Comparison of ENCODE assay signal across 8 cellular contexts in genomic region chr11:8959546-8960166, GRCh38. TPM values are rescaled to one million over a fixed set of nuclear protein-coding genes. Genes with fewer than 3 reads are reported as not detected.
DNase-seq lines count a peak whose midpoint lies in the region; ATAC-seq and TF ChIP-seq lines count a peak whose summit lies in the region.

No MANE protein-coding gene starts in this region.

- no peak overlapping the region for H3K27ac Mint-ChIP-seq in endothelial cell (ENCODE audit: unreplicated experiment)
- H3K27ac Mint-ChIP-seq in naive thymus-derived CD8-positive, alpha-beta T cell = peak overlapping the region in 2 of 10 donors; percentile 6 to 24

- POLR2A ChIA-PET in naive thymus-derived CD8-positive, alpha-beta T cell (lab: Charles Lee) = interaction anchor here (0.6 to 1.6 kb wide), 6 partner anchors 9 to 1336 kb away, joined by 3 to 5 read pairs (median 4); partner anchors contain the start of genes RPL27A and TRIM66

- H3K36me3 Mint-ChIP-seq in endothelial cell (ENCODE audit: low read depth, unreplicated experiment) = peaks cover 3% of the 10 kb centered on the region
- peaks cover 0 to 33% (median 0%) of the 10 kb centered on the region in 3 donors for H3K36me3 Mint-ChIP-seq in naive thymus-derived CD8-positive, alpha-beta T cell

- no peak for ATAC-seq in naive thymus-derived CD8-positive, alpha-beta T cell
- no peak for ATAC-seq in GM21528 (IDR thresholded peaks at IDR 0.05; ENCODE audit: low FRiP score, unreplicated experiment)

- peak; percentile 28 for DNase-seq in stimulated activated CD4-positive, alpha-beta T cell treated with anti-CD3 and anti-CD28 coated beads, Interleukin-15, amount 100 ng/mL, for 24 hours
- DNase-seq in stimulated activated CD4-positive, alpha-beta T cell treated with anti-CD3 and anti-CD28 coated beads, Interleukin-4, amount 100 ng/mL, for 1 hour = no peak
- peak; percentile 80 for DNase-seq in H4 (ENCODE audit: low spot score)
- DNase-seq in M059J (ENCODE audit: low read depth) = peak; percentile 88
- peak; percentile 33 to 81 for DNase-seq in SW 1271 (lab: John Stamatoyannopoulos, UW)
- peak; percentile 40 for DNase-seq in endothelial cell (ENCODE audit: low spot score)
- peak in 6 of 10 donors; percentile 4 to 41 (median 13) for DNase-seq in naive thymus-derived CD8-positive, alpha-beta T cell

- H3K4me3 Mint-ChIP-seq in endothelial cell (ENCODE audit: unreplicated experiment) = no peak overlapping the region
- no peak overlapping the region for H3K4me3 Mint-ChIP-seq in naive thymus-derived CD8-positive, alpha-beta T cell

- H3K9me3 Mint-ChIP-seq in endothelial cell (ENCODE audit: unreplicated experiment) = no peaks in the 10 kb centered on the region
- H3K9me3 Mint-ChIP-seq in naive thymus-derived CD8-positive, alpha-beta T cell = no peaks in the 10 kb centered on the region

- H3K4me1 Mint-ChIP-seq in endothelial cell (ENCODE audit: unreplicated experiment) = peaks cover 12% of the 10 kb centered on the region
- peaks cover 15 to 43% (median 35%) of the 10 kb centered on the region in 4 donors for H3K4me1 Mint-ChIP-seq in naive thymus-derived CD8-positive, alpha-beta T cell

- TF ChIP-seq CTCF in endothelial cell (IDR thresholded peaks at IDR 0.05; ENCODE audit: unreplicated experiment) = no peak

- peaks cover 3% of the 10 kb centered on the region for H3K27me3 Mint-ChIP-seq in endothelial cell (ENCODE audit: unreplicated experiment)
- no peaks in the 10 kb centered on the region for H3K27me3 Mint-ChIP-seq in naive thymus-derived CD8-positive, alpha-beta T cell

RNA-seq across cellular contexts. Expression of gene TMEM9B, which starts 4.6 kb away (rescaled TPM):
- 49.6 and 53.1 TPM in 2 replicates for total RNA-seq in H4 (2014; rRNA removed; shearing (Covaris generic))
- total RNA-seq in M059J (2014; rRNA removed; shearing (Covaris generic)) = 63.0 and 72.1 TPM in 2 replicates
- 23.4 TPM for total RNA-seq in endothelial cell (ENCODE audit: unreplicated experiment)
- 10 to 100 TPM; 31.6 to 32.7 TPM for total RNA-seq in naive thymus-derived CD8-positive, alpha-beta T cell
- polyA plus RNA-seq in naive thymus-derived CD8-positive, alpha-beta T cell = 100 to 1,000 TPM in 1 of 3 donors, 10 to 100 TPM in 2; 80.3 to 103 (median 90.6) TPM

RNA-seq across cellular contexts. Expression of gene ASCL3, which starts 16.8 kb away (rescaled TPM):
- not detected in 2 replicates for total RNA-seq in H4 (2014; rRNA removed; shearing (Covaris generic))
- total RNA-seq in M059J (2014; rRNA removed; shearing (Covaris generic)) = not detected in 2 replicates
- total RNA-seq in endothelial cell (ENCODE audit: unreplicated experiment) = not detected
- not detected for total RNA-seq in naive thymus-derived CD8-positive, alpha-beta T cell
- polyA plus RNA-seq in naive thymus-derived CD8-positive, alpha-beta T cell = not detected

RNA-seq across cellular contexts. Expression of gene C11orf16, which starts 26.9 kb away (rescaled TPM):
- not detected in 2 replicates for total RNA-seq in H4 (2014; rRNA removed; shearing (Covaris generic))
- total RNA-seq in M059J (2014; rRNA removed; shearing (Covaris generic)) = not detected in 2 replicates
- not detected for total RNA-seq in endothelial cell (ENCODE audit: unreplicated experiment)
- not detected for total RNA-seq in naive thymus-derived CD8-positive, alpha-beta T cell
- under 1 TPM in 1 of 3 donors, not detected in 2; 0.09 TPM for polyA plus RNA-seq in naive thymus-derived CD8-positive, alpha-beta T cell

RNA-seq across cellular contexts. Expression of gene NRIP3, which starts 44.1 kb away (rescaled TPM):
- 26.9 and 28.7 TPM in 2 replicates for total RNA-seq in H4 (2014; rRNA removed; shearing (Covaris generic))
- total RNA-seq in M059J (2014; rRNA removed; shearing (Covaris generic)) = 30.5 and 35.6 TPM in 2 replicates
- total RNA-seq in endothelial cell (ENCODE audit: unreplicated experiment) = 1.4 TPM
- total RNA-seq in naive thymus-derived CD8-positive, alpha-beta T cell = under 1 TPM; 0.34 to 0.96 TPM
- polyA plus RNA-seq in naive thymus-derived CD8-positive, alpha-beta T cell = under 1 TPM in 1 of 3 donors, not detected in 2; 0.53 TPM

RNA-seq across cellular contexts. Expression of gene AKIP1, which starts 48.7 kb away (rescaled TPM):
- 51.1 and 52.7 TPM in 2 replicates for total RNA-seq in H4 (2014; rRNA removed; shearing (Covaris generic))
- 66.6 and 70.5 TPM in 2 replicates for total RNA-seq in M059J (2014; rRNA removed; shearing (Covaris generic))
- total RNA-seq in endothelial cell (ENCODE audit: unreplicated experiment) = 20.8 TPM
- total RNA-seq in naive thymus-derived CD8-positive, alpha-beta T cell = 10 to 100 TPM; 17.1 to 17.6 TPM
- 10 to 100 TPM; 14.9 to 18.0 (median 15.7) TPM for polyA plus RNA-seq in naive thymus-derived CD8-positive, alpha-beta T cell
